Comparison of ENCODE assay signal across 1 cellular context in genomic region chr11:65356394-65356972, GRCh38.
TF ChIP-seq lines count a peak whose summit lies in the region.

No MANE protein-coding gene starts in this region.

TF ChIP-seq in GM23338, 12 proteins besides CTCF, POLR2A, EP300 and RAD21 (continued from another document):
- TF ChIP-seq, protein P1, sequence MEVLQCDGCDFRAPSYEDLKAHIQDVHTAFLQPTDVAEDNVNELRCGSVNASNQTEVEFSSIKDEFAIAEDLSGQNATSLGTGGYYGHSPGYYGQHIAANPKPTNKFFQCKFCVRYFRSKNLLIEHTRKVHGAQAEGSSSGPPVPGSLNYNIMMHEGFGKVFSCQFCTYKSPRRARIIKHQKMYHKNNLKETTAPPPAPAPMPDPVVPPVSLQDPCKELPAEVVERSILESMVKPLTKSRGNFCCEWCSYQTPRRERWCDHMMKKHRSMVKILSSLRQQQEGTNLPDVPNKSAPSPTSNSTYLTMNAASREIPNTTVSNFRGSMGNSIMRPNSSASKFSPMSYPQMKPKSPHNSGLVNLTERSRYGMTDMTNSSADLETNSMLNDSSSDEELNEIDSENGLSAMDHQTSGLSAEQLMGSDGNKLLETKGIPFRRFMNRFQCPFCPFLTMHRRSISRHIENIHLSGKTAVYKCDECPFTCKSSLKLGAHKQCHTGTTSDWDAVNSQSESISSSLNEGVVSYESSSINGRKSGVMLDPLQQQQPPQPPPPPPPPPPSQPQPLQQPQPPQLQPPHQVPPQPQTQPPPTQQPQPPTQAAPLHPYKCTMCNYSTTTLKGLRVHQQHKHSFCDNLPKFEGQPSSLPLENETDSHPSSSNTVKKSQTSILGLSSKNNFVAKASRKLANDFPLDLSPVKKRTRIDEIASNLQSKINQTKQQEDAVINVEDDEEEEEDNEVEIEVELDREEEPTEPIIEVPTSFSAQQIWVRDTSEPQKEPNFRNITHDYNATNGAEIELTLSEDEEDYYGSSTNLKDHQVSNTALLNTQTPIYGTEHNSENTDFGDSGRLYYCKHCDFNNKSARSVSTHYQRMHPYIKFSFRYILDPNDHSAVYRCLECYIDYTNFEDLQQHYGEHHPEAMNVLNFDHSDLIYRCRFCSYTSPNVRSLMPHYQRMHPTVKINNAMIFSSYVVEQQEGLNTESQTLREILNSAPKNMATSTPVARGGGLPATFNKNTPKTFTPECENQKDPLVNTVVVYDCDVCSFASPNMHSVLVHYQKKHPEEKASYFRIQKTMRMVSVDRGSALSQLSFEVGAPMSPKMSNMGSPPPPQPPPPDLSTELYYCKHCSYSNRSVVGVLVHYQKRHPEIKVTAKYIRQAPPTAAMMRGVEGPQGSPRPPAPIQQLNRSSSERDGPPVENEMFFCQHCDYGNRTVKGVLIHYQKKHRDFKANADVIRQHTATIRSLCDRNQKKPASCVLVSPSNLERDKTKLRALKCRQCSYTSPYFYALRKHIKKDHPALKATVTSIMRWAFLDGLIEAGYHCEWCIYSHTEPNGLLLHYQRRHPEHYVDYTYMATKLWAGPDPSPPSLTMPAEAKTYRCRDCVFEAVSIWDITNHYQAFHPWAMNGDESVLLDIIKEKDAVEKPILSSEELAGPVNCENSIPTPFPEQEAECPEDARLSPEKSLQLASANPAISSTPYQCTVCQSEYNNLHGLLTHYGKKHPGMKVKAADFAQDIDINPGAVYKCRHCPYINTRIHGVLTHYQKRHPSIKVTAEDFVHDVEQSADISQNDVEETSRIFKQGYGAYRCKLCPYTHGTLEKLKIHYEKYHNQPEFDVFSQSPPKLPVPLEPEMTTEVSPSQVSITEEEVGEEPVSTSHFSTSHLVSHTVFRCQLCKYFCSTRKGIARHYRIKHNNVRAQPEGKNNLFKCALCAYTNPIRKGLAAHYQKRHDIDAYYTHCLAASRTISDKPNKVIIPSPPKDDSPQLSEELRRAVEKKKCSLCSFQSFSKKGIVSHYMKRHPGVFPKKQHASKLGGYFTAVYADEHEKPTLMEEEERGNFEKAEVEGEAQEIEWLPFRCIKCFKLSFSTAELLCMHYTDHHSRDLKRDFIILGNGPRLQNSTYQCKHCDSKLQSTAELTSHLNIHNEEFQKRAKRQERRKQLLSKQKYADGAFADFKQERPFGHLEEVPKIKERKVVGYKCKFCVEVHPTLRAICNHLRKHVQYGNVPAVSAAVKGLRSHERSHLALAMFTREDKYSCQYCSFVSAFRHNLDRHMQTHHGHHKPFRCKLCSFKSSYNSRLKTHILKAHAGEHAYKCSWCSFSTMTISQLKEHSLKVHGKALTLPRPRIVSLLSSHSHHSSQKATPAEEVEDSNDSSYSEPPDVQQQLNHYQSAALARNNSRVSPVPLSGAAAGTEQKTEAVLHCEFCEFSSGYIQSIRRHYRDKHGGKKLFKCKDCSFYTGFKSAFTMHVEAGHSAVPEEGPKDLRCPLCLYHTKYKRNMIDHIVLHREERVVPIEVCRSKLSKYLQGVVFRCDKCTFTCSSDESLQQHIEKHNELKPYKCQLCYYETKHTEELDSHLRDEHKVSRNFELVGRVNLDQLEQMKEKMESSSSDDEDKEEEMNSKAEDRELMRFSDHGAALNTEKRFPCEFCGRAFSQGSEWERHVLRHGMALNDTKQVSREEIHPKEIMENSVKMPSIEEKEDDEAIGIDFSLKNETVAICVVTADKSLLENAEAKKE (CRISPR knock-in tag; IDR thresholded peaks at IDR 0.05), result no peak
- TF ChIP-seq ZNF331 (CRISPR knock-in tag; IDR thresholded peaks at IDR 0.05; ENCODE audit: low read depth) (no peak), CREB1 (CRISPR knock-in tag; IDR thresholded peaks at IDR 0.05; ENCODE audit: low read depth) (no peak), JUNB (IDR thresholded peaks at IDR 0.05; ENCODE audit: unreplicated experiment) (no peak), POLR2AphosphoS5 (IDR thresholded peaks at IDR 0.05; ENCODE audit: low read depth) (no peak), EZH2 (IDR thresholded peaks at IDR 0.05; ENCODE audit: low read depth, unreplicated experiment) (no peak)
